ENCODE assay signal across 17 cellular contexts in genomic region chr5:116872986-116873385, GRCh38.
DNase-seq lines count a peak whose midpoint lies in the region; ATAC-seq, FAIRE-seq and TF ChIP-seq lines count a peak whose summit lies in the region.
"Had no signal": no experiment of that assay in that cellular context is flagged by ENCODE, and none has a peak within 500 bp of the region (broad histone marks: within the 10 kb centered on the region; RNA-seq: fewer than 3 reads in every experiment).

No MANE protein-coding gene starts in this region.

- no peaks in the 10 kb centered on the region for H3K4me1 ChIP-seq in HEK293 (ENCODE audit: control insufficient read depth, insufficient read depth, low read length)
- H3K4me1 ChIP-seq in pancreas: no peaks in the 10 kb centered on the region
- H3K4me1 ChIP-seq: SJSA1 had no signal

- TF ChIP-seq CTCF in HEK293 (tag by site-specific recombination; IDR thresholded peaks at IDR 0.05) (no peak), epithelial cell of esophagus (IDR thresholded peaks at IDR 0.05; ENCODE audit: insufficient read depth, low read depth, low read length, missing control alignments) (no peak), pancreas (IDR thresholded peaks at IDR 0.05) (no peak)

- no peak for DNase-seq in RCC 7860 (ENCODE audit: low spot score)
- DNase-seq in epithelial cell of esophagus (ENCODE audit: low read depth): peak; percentile 22
- DNase-seq in pancreas: no peak
- no peak for DNase-seq in NK-92 treated with Interleukin-12 subunit alpha and Interleukin-12 subunit beta, amount 100 ng/mL, for 24 hours (lab: John Stamatoyannopoulos, UW)
- no peak for DNase-seq in NCI-H345 (lab: John Stamatoyannopoulos, UW)
- DNase-seq in occipital lobe (lab: John Stamatoyannopoulos, UW): no peak
- DNase-seq: ACHN; CD4-positive, CD25-positive, alpha-beta regulatory T cell; KBM-7; NCI-H1417 treated with DMSO at 0.1 percent for 48 hours; NCI-H1930; NCI-H748 treated with DMSO at 0.1 percent for 48 hours; PC-3 had no signal

- H3K27ac ChIP-seq in HEK293 (ENCODE audit: extremely low read depth, low read depth, low read length) (no peak overlapping the region), pancreas (no peak overlapping the region)
- H3K27ac ChIP-seq: SJSA1 had no signal

- FAIRE-seq in RCC 7860 (lab: Jason Lieb, UNC) (peak; percentile 57), pancreas (lab: Jason Lieb, UNC) (peak; percentile 67)
- FAIRE-seq: GM19239 had no signal

- H3K36me3 ChIP-seq in HEK293 (ENCODE audit: control insufficient read depth in 2 of 2, insufficient read depth in 1 of 2, low read length in 2 of 2) (no peaks in the 10 kb centered on the region), pancreas (no peaks in the 10 kb centered on the region)
- H3K36me3 ChIP-seq: HAP-1, SJSA1 had no signal

- WGBS in pancreas, 2 donors: 61 to 67% methylated on average over 1 of the region's 1 CpG

- CTCF ChIA-PET in HEK293 (lab: Yijun Ruan, JAX): no interaction called here

- intact Hi-C loops in pancreas (cut with DNase I): no loop called here

- no peaks in the 10 kb centered on the region for H3K9me3 ChIP-seq in HEK293 (ENCODE audit: control insufficient read depth, insufficient read depth, low read depth, low read length)
- H3K9me3 ChIP-seq in pancreas: no peaks in the 10 kb centered on the region
- H3K9me3 ChIP-seq: HAP-1, SJSA1 had no signal

- POLR2A ChIA-PET in HEK293 (lab: Yijun Ruan, JAX): no interaction called here

- ATAC-seq in pancreas: no peak
- ATAC-seq: PC-3 had no signal

- no peaks in the 10 kb centered on the region for H3K27me3 ChIP-seq in pancreas
- H3K27me3 ChIP-seq: SJSA1 had no signal

- H3K4me3 ChIP-seq in HEK293 (ENCODE audit: low read depth, low read length) (no peak overlapping the region), epithelial cell of esophagus (ENCODE audit: low read length) (no peak overlapping the region), pancreas (no peak overlapping the region)
- H3K4me3 ChIP-seq: HAP-1, SJSA1 had no signal

TF ChIP-seq in HEK293, 187 proteins besides CTCF, POLR2A, EP300 and RAD21:
- TF ChIP-seq ZNF677 (tag by site-specific recombination; IDR thresholded peaks at IDR 0.05): no peak
- TF ChIP-seq PRDM10 (tag by site-specific recombination; IDR thresholded peaks at IDR 0.05): no peak
- no peak for TF ChIP-seq ZNF274 (IDR thresholded peaks at IDR 0.05; ENCODE audit: low read length)
- TF ChIP-seq ZNF274 (tag by site-specific recombination; IDR thresholded peaks at IDR 0.05; ENCODE audit: borderline replicate concordance): no peak
- no peak for TF ChIP-seq ZNF169 (tag by site-specific recombination; IDR thresholded peaks at IDR 0.05)
- TF ChIP-seq AEBP2 (tag by site-specific recombination; IDR thresholded peaks at IDR 0.05; ENCODE audit: borderline replicate concordance): no peak
- TF ChIP-seq ZNF23 (tag by site-specific recombination; IDR thresholded peaks at IDR 0.05; ENCODE audit: borderline replicate concordance): no peak
- peak; percentile 39; the same call in 1 of the 2 replicates for TF ChIP-seq PRDM6 (tag by site-specific recombination; IDR thresholded peaks at IDR 0.05)
